In the genomic region with DNA sequence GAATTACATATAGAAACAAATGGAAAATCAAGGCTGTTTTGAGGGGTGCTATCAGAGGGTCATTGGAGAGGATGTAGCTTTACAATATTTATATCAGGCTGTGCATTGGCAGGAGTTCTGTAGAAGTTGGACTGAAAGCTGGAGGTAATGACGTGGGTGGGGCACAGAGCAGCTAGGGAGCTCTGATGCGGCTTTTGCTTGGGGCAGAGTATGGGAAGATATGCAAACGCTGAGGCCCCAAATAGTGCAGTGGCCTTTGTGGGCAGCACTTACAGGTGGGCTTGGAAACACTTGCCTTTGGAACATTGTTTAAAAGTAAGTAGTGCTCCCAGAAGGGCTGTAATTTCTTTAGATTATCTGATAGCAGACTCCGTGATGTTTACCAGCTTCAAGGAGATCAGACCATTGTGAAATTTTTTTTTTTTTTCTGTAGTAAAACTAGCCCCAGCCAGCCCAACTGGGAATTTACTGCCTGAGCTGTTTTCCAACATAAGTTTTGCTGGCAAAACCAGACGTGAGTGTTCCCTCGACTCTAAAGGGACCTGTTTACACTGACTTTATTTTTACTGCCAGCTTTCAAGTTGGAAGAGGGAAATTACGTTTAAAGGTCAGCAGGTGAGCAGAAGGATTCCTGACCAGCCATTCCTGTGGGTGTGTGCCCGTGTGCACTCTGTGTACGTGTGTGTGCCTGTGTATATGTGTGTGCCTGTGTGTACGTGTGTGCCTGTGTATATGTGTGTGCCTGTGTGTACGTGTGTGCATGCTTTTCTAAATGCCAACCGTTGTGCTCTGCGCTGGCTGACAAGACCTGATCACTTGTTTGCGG, we compare ENCODE assay signal across 11 cellular contexts. TPM values are rescaled to one million over a fixed set of nuclear protein-coding genes. Genes with fewer than 3 reads are reported as not detected.
DNase-seq lines count a peak whose midpoint lies in the region; ATAC-seq and TF ChIP-seq lines count a peak whose summit lies in the region.
"Had no signal": no experiment of that assay in that cellular context is flagged by ENCODE, and none has a peak within 500 bp of the region (broad histone marks: within the 10 kb centered on the region; RNA-seq: fewer than 3 reads in every experiment).

A gene (plus strand): TSS at position 204 of the 826 bp plus-strand sequence. CDS start 1,217 bp downstream, outside the sequence.

- H2BK20ac ChIP-seq in H9 (ENCODE audit: low read depth, low read length, poor library complexity, severe bottlenecking): no peak within 1 kb of the TSS

- no peaks in the 10 kb centered on the region for H4K20me1 ChIP-seq in H9 (ENCODE audit: control insufficient read depth, insufficient read depth, insufficient read length)

- H2BK5ac ChIP-seq in H9 (ENCODE audit: insufficient read length, low read length): no peak within 1 kb of the TSS

- no peak within 1 kb of the TSS for H3T11ph ChIP-seq in H9 (ENCODE audit: low read length)

- H3K9ac ChIP-seq in H9 (ENCODE audit: extremely low read depth, insufficient read length, low read length): no peak within 1 kb of the TSS

- H2AFZ ChIP-seq in H9 (ENCODE audit: low read length): no peak within 1 kb of the TSS

- no peak within 1 kb of the TSS for H3K23ac ChIP-seq in H9 (ENCODE audit: insufficient read length, low read depth, low read length)

- no peaks in the 10 kb centered on the region for H3K4me1 ChIP-seq in breast epithelium
- no peaks in the 10 kb centered on the region for H3K4me1 ChIP-seq in H9 (ENCODE audit: insufficient read depth, low read length)

- H2BK120ac ChIP-seq in H9 (ENCODE audit: low read depth, low read length, poor library complexity, severe bottlenecking): no peak within 1 kb of the TSS

- no peaks in the 10 kb centered on the region for H3K9me3 Mint-ChIP-seq in H9
- H3K9me3 Mint-ChIP-seq in activated CD8-positive, alpha-beta memory T cell treated with anti-CD3 and anti-CD28 coated beads, Interleukin-2, amount 10 ng/mL, durations not matched to agents 7 days and 5 days (ENCODE audit: low read depth): no peaks in the 10 kb centered on the region
- H3K9me3 Mint-ChIP-seq: central memory CD8-positive, alpha-beta T cell; memory B cell had no signal

- no peak within 1 kb of the TSS for H3K4me3 ChIP-seq in breast epithelium
- peak within 1 kb of the TSS in 2 of 7 experiments; percentile 2 to 27 for H3K4me3 ChIP-seq in skin epidermis
- H3K4me3 ChIP-seq: MG63 had no signal

- peaks cover 2 to 3% of the 10 kb centered on the region in 2 experiments; a peak in 3 of 4 replicates for H3K4me1 Mint-ChIP-seq in H9
- no peaks in the 10 kb centered on the region for H3K4me1 Mint-ChIP-seq in activated CD8-positive, alpha-beta memory T cell treated with anti-CD3 and anti-CD28 coated beads, Interleukin-2, amount 10 ng/mL, durations not matched to agents 7 days and 5 days
- H3K4me1 Mint-ChIP-seq: central memory CD8-positive, alpha-beta T cell had no signal

- TF ChIP-seq CTCF in breast epithelium (IDR thresholded peaks at IDR 0.05): no peak
- TF ChIP-seq CTCF in H9 (conservative IDR thresholded peaks at IDR 0.05): no peak

- no peak within 1 kb of the TSS for H2BK12ac ChIP-seq in H9 (ENCODE audit: insufficient read length, low read depth, low read length)

- no peak within 1 kb of the TSS for H3K56ac ChIP-seq in H9 (ENCODE audit: insufficient read length, low read depth, low read length)

- no peak within 1 kb of the TSS for H4K91ac ChIP-seq in H9 (ENCODE audit: insufficient read length, low read depth, low read length)

- H3K4me3 Mint-ChIP-seq in H9: no peak within 1 kb of the TSS
- H3K4me3 Mint-ChIP-seq in activated CD8-positive, alpha-beta memory T cell treated with anti-CD3 and anti-CD28 coated beads, Interleukin-2, amount 10 ng/mL, durations not matched to agents 7 days and 5 days: no peak within 1 kb of the TSS
- H3K4me3 Mint-ChIP-seq: central memory CD8-positive, alpha-beta T cell; memory B cell had no signal

- no peaks in the 10 kb centered on the region for H3K79me2 ChIP-seq in H9 (ENCODE audit: insufficient read depth, low read length)

- H3K27ac Mint-ChIP-seq in H9: no peak within 1 kb of the TSS; a peak in 1 of 7 replicates
- H3K27ac Mint-ChIP-seq in activated CD8-positive, alpha-beta memory T cell treated with anti-CD3 and anti-CD28 coated beads, Interleukin-2, amount 10 ng/mL, durations not matched to agents 7 days and 5 days: no peak within 1 kb of the TSS
- H3K27ac Mint-ChIP-seq: memory B cell had no signal

- DNase-seq in breast epithelium (ENCODE audit: low spot score in 2 of 2): no peak
- no peak for DNase-seq in caudate nucleus (lab: John Stamatoyannopoulos, UW)
- DNase-seq in H9: no peak
- DNase-seq in activated CD8-positive, alpha-beta memory T cell treated with anti-CD3 and anti-CD28 coated beads, Interleukin-2, amount 10 ng/mL, durations not matched to agents 7 days and 5 days: no peak
- DNase-seq: MG63 had no signal

- no peaks in the 10 kb centered on the region for H3K9me3 ChIP-seq in breast epithelium
- no peaks in the 10 kb centered on the region for H3K9me3 ChIP-seq in H9 (ENCODE audit: control insufficient read depth, low read depth, low read length)
- H3K9me3 ChIP-seq: MG63 had no signal

- H4K5ac ChIP-seq in H9 (ENCODE audit: insufficient read length, low read depth, low read length): no peak within 1 kb of the TSS

- peak; percentile 35 for TF ChIP-seq POLR2A in GM19193 (IDR thresholded peaks at IDR 0.05; ENCODE audit: extremely low read depth, insufficient read depth, insufficient read length)
- no peak for TF ChIP-seq POLR2A in breast epithelium (IDR thresholded peaks at IDR 0.05)

- WGBS in H9 (ENCODE audit: extremely low coverage, insufficient read length, low lambda C conversion rate): no CpG with 5 or more reads among the region's 14 CpGs

- no peak within 1 kb of the TSS for H3K4me2 ChIP-seq in H9 (ENCODE audit: insufficient read depth, insufficient read length, low read length)

- H3K79me1 ChIP-seq in H9 (ENCODE audit: insufficient read depth, low read depth, low read length, poor library complexity, severe bottlenecking): no peaks in the 10 kb centered on the region

- H3K18ac ChIP-seq in H9 (ENCODE audit: insufficient read length, low read depth, low read length): no peak within 1 kb of the TSS

- no peak within 1 kb of the TSS for H2AK5ac ChIP-seq in H9 (ENCODE audit: insufficient read length, low read length)

- intact Hi-C loops in breast epithelium (cut with DNase I; ENCODE audit: low total_unique reads): no loop called here

- H3K36me3 ChIP-seq in breast epithelium: no peaks in the 10 kb centered on the region
- H3K36me3 ChIP-seq: MG63 had no signal

- H3K27me3 ChIP-seq in breast epithelium (no peaks in the 10 kb centered on the region), H9 (ENCODE audit: insufficient read depth, low read length) (no peaks in the 10 kb centered on the region)
- H3K27me3 ChIP-seq: MG63 had no signal

- H4K8ac ChIP-seq in H9 (replicated peaks; ENCODE audit: insufficient read length, low read depth, low read length): no peak within 1 kb of the TSS

- H3K36me3 Mint-ChIP-seq in H9 (ENCODE audit: insufficient read depth in 1 of 3, low read depth in 3 of 3): no peaks in the 10 kb centered on the region
- no peaks in the 10 kb centered on the region for H3K36me3 Mint-ChIP-seq in activated CD8-positive, alpha-beta memory T cell treated with anti-CD3 and anti-CD28 coated beads, Interleukin-2, amount 10 ng/mL, durations not matched to agents 7 days and 5 days
- H3K36me3 Mint-ChIP-seq: memory B cell had no signal

- H2BK15ac ChIP-seq in H9 (ENCODE audit: low read depth, low read length): no peak within 1 kb of the TSS

- no peak within 1 kb of the TSS for H3K14ac ChIP-seq in H9 (ENCODE audit: insufficient read depth, low read length)

- no peaks in the 10 kb centered on the region; the same call in 1 of the 2 replicates for H3K27me3 Mint-ChIP-seq in H9 (ENCODE audit: low read depth)
- peaks cover 16% of the 10 kb centered on the region for H3K27me3 Mint-ChIP-seq in activated CD8-positive, alpha-beta memory T cell treated with anti-CD3 and anti-CD28 coated beads, Interleukin-2, amount 10 ng/mL, durations not matched to agents 7 days and 5 days

- CTCF ChIA-PET in activated CD8-positive, alpha-beta memory T cell treated with anti-CD3 and anti-CD28 coated beads, Interleukin-2, amount 10 ng/mL, durations not matched to agents 7 days and 5 days (lab: Charles Lee): no interaction called here

- no peak within 1 kb of the TSS for H3K4ac ChIP-seq in H9 (ENCODE audit: low read depth, low read length)

- ATAC-seq in HG02938 (IDR thresholded peaks at IDR 0.05; ENCODE audit: unreplicated experiment): peak; percentile 52
- ATAC-seq in GM19455 (IDR thresholded peaks at IDR 0.05; ENCODE audit: unreplicated experiment): no peak
- ATAC-seq in activated CD8-positive, alpha-beta memory T cell treated with anti-CD3 and anti-CD28 coated beads, Interleukin-2, amount 10 ng/mL, durations not matched to agents 7 days and 5 days: no peak

- H3K23me2 ChIP-seq in H9 (ENCODE audit: insufficient read length, low read depth, low read length, poor library complexity, severe bottlenecking): no peaks in the 10 kb centered on the region

- H3K27ac ChIP-seq in breast epithelium (peak within 1 kb of the TSS; percentile 45 to 65), skin epidermis (peak within 1 kb of the TSS in 18 of 21 experiments; percentile 5 to 75 (median 64)), caudate nucleus (ENCODE audit: low read depth, low read length) (no peak within 1 kb of the TSS), H9 (ENCODE audit: insufficient read length, low read depth, low read length) (no peak within 1 kb of the TSS)

RNA-seq across cellular contexts. Expression of the gene that starts here (rescaled TPM):
- total RNA-seq in breast epithelium: under 1 TPM in 2 of 3 donors, not detected in 1; 0.29 to 0.80 TPM
- total RNA-seq in H9 (2021): not detected in 2 replicates
- not detected for total RNA-seq in activated CD8-positive, alpha-beta memory T cell treated with anti-CD3 and anti-CD28 coated beads, Interleukin-2, amount 10 ng/mL, durations not matched to agents 7 days and 5 days

Comparison
In these comparisons a context has a peak if more than half of its experiments do, and no peak if none do; other contexts are left out.
1. H3K27ac ChIP-seq: peak in breast epithelium (2 of 2) and skin epidermis (18 of 21); none in caudate nucleus (single experiment) and H9 (single experiment).